In genomic region chr9:121786998-121787422, GRCh38 we compare ENCODE assay signal across 23 cellular contexts.
DNase-seq lines count a peak whose midpoint lies in the region; ATAC-seq and TF ChIP-seq lines count a peak whose summit lies in the region.
"Had no signal": no experiment of that assay in that cellular context is flagged by ENCODE, and none has a peak within 500 bp of the region (broad histone marks: within the 10 kb centered on the region; RNA-seq: fewer than 3 reads in every experiment).

No MANE protein-coding gene starts in this region.

- peaks cover 16% of the 10 kb centered on the region for H3K27me3 Mint-ChIP-seq in glutamatergic neuron (ENCODE audit: unreplicated experiment)

- peaks cover 51% of the 10 kb centered on the region for H3K4me1 Mint-ChIP-seq in glutamatergic neuron (ENCODE audit: low read depth, unreplicated experiment)
- H3K4me1 Mint-ChIP-seq: IgD-negative memory B cell had no signal

- DNase-seq in cardiac muscle cell (ENCODE audit: low read depth in 1 of 2, low spot score in 1 of 2) (no peak), right atrium auricular region (ENCODE audit: low spot score) (no peak), RWPE1 (ENCODE audit: low spot score) (no peak), glutamatergic neuron (no peak), stomach (peak; percentile 19), T-helper 2 cell (no peak)
- DNase-seq: CD4-positive, CD25-positive, alpha-beta regulatory T cell; DMS153; GDM1; GM23248; Karpas-422; MG63; NCI-H1092; NCI-H2081; NCI-H748 treated with DMSO at 0.1 percent for 48 hours; NK-92 treated with Interleukin-12 subunit alpha and Interleukin-12 subunit beta, amount 100 ng/mL, for 24 hours; SHP77 had no signal

- peak overlapping the region; percentile 70 for H3K27ac Mint-ChIP-seq in glutamatergic neuron (ENCODE audit: unreplicated experiment)
- H3K27ac Mint-ChIP-seq: B cell; CD4-positive, CD25-positive, alpha-beta regulatory T cell; IgD-negative memory B cell had no signal

- peaks cover 18% of the 10 kb centered on the region for H3K9me3 Mint-ChIP-seq in glutamatergic neuron (ENCODE audit: unreplicated experiment)

- intact Hi-C loops in stomach (cut with DNase I; ENCODE audit: low total_unique reads): no loop called here

- TF ChIP-seq CTCF in cardiac muscle cell (IDR thresholded peaks at IDR 0.05; ENCODE audit: low read depth, low read length): no peak
- TF ChIP-seq CTCF in right atrium auricular region (IDR thresholded peaks at IDR 0.05): no peak
- no peak for TF ChIP-seq CTCF in RWPE1 (conservative IDR thresholded peaks at IDR 0.05; ENCODE audit: low read depth)
- no peak for TF ChIP-seq CTCF in glutamatergic neuron (IDR thresholded peaks at IDR 0.05; ENCODE audit: partially characterized antibody, unreplicated experiment)
- no peak for TF ChIP-seq CTCF in stomach (IDR thresholded peaks at IDR 0.05)

- TF ChIP-seq EP300 in stomach (IDR thresholded peaks at IDR 0.05): no peak

- H3K27ac ChIP-seq in cardiac muscle cell: peak overlapping the region; percentile 60
- no peak overlapping the region for H3K27ac ChIP-seq in right atrium auricular region
- peak overlapping the region; percentile 1 for H3K27ac ChIP-seq in RWPE1
- no peak overlapping the region for H3K27ac ChIP-seq in stomach
- H3K27ac ChIP-seq: GM23248, SK-N-MC had no signal

- CTCF ChIA-PET in RWPE1 (lab: Yijun Ruan, JAX): interaction anchor here (0.7 kb wide), 1 partner anchor 411 kb away, joined by 4 read pairs; no protein-coding TSS in a partner anchor

- H3K36me3 Mint-ChIP-seq in glutamatergic neuron (ENCODE audit: unreplicated experiment): no peaks in the 10 kb centered on the region
- H3K36me3 Mint-ChIP-seq: CD4-positive, CD25-positive, alpha-beta regulatory T cell had no signal

- POLR2A ChIA-PET in RWPE1 (lab: Yijun Ruan, JAX; ENCODE audit: low non-redundant PET): no interaction called here

- H3K27me3 ChIP-seq in cardiac muscle cell (no peaks in the 10 kb centered on the region), right atrium auricular region (no peaks in the 10 kb centered on the region), stomach (no peaks in the 10 kb centered on the region)
- H3K27me3 ChIP-seq: MG63 had no signal

- H3K9me3 ChIP-seq in cardiac muscle cell (ENCODE audit: low read depth): no peaks in the 10 kb centered on the region
- H3K9me3 ChIP-seq in right atrium auricular region: no peaks in the 10 kb centered on the region
- H3K9me3 ChIP-seq in stomach: no peaks in the 10 kb centered on the region
- H3K9me3 ChIP-seq: Caco-2, MG63 had no signal

- peaks cover 14% of the 10 kb centered on the region for H3K4me1 ChIP-seq in cardiac muscle cell (ENCODE audit: low read depth)
- peaks cover 0 to 12% of the 10 kb centered on the region in 2 donors for H3K4me1 ChIP-seq in right atrium auricular region
- H3K4me1 ChIP-seq in stomach: no peaks in the 10 kb centered on the region
- H3K4me1 ChIP-seq: Caco-2 had no signal

- peaks cover 13% of the 10 kb centered on the region for H3K36me3 ChIP-seq in cardiac muscle cell
- H3K36me3 ChIP-seq in right atrium auricular region: peaks cover 30% of the 10 kb centered on the region
- H3K36me3 ChIP-seq in stomach: peaks cover 26 to 48% (median 47%) of the 10 kb centered on the region in 4 donors
- H3K36me3 ChIP-seq: MG63 had no signal

- TF ChIP-seq POLR2A in stomach (IDR thresholded peaks at IDR 0.05): no peak

- H3K4me3 ChIP-seq in cardiac muscle cell (no peak overlapping the region), right atrium auricular region (no peak overlapping the region), stomach (no peak overlapping the region)
- H3K4me3 ChIP-seq: GM23248, MG63, SK-N-MC had no signal

- no peak overlapping the region for H3K4me3 Mint-ChIP-seq in glutamatergic neuron (ENCODE audit: unreplicated experiment)
- H3K4me3 Mint-ChIP-seq: B cell; CD4-positive, CD25-positive, alpha-beta regulatory T cell had no signal

- WGBS in stomach, 5 donors: 77 to 90% (median 87%) methylated on average over 8 of the region's 8 CpGs

- ATAC-seq in GM18517 (IDR thresholded peaks at IDR 0.05; ENCODE audit: unreplicated experiment): no peak
- ATAC-seq in HG03457 (IDR thresholded peaks at IDR 0.05; ENCODE audit: unreplicated experiment): no peak

Comparison
In these comparisons a context has a peak if more than half of its experiments do, and no peak if none do; other contexts are left out.
1. H3K27ac ChIP-seq: peak in cardiac muscle cell (single experiment) and RWPE1 (single experiment); none in right atrium auricular region (0 of 2) and stomach (0 of 5).